9 cellular contexts compared by ENCODE assay signal in genomic region chr14:54220122-54220691, GRCh38.
DNase-seq lines count a peak whose midpoint lies in the region; ATAC-seq and TF ChIP-seq lines count a peak whose summit lies in the region.
"Had no signal": no experiment of that assay in that cellular context is flagged by ENCODE, and none has a peak within 500 bp of the region (broad histone marks: within the 10 kb centered on the region; RNA-seq: fewer than 3 reads in every experiment).

No MANE protein-coding gene starts in this region.

- peak overlapping the region; percentile 28; the same call in 1 of the 2 replicates for H3K9ac ChIP-seq in ES-I3 (ENCODE audit: low read depth, low read length)
- H3K9ac ChIP-seq in iPS-18a (ENCODE audit: low read length) = no peak overlapping the region

- POLR2A ChIA-PET in HEK293T (lab: Yijun Ruan, JAX) = no interaction called here

- H3K36me3 ChIP-seq in ES-I3 (ENCODE audit: insufficient read depth, low read length) (no peaks in the 10 kb centered on the region), ascending aorta (no peaks in the 10 kb centered on the region), iPS-18a (ENCODE audit: control insufficient read depth, low read depth, low read length) (no peaks in the 10 kb centered on the region)

- peak overlapping the region; percentile 32 to 56 for H3K4me3 ChIP-seq in ascending aorta
- peak overlapping the region; percentile 58 for H3K4me3 ChIP-seq in iPS-18a (ENCODE audit: low read length)
- H3K4me3 ChIP-seq in skeletal muscle cell (ENCODE audit: low read depth, low read length) = peak overlapping the region; percentile 33

- CTCF ChIA-PET in HEK293T (lab: Yijun Ruan, JAX) = interaction anchor here (0.6 kb wide), 1 partner anchor 50 kb away, joined by 3 read pairs; no protein-coding TSS in a partner anchor

- H3K9me3 ChIP-seq in ES-I3 (ENCODE audit: control insufficient read depth, insufficient read depth, low read length) (no peaks in the 10 kb centered on the region), ascending aorta (no peaks in the 10 kb centered on the region), iPS-18a (ENCODE audit: control insufficient read depth, low read depth, low read length) (no peaks in the 10 kb centered on the region)

- TF ChIP-seq CTCF in ascending aorta (IDR thresholded peaks at IDR 0.05) (no peak), GM10266 (IDR thresholded peaks at IDR 0.05; ENCODE audit: control insufficient read depth, insufficient read depth, low read depth, missing control alignments) (no peak)

- no peaks in the 10 kb centered on the region for H3K4me1 ChIP-seq in ES-I3 (ENCODE audit: insufficient read depth, low read length)
- H3K4me1 ChIP-seq in ascending aorta = no peaks in the 10 kb centered on the region
- H3K4me1 ChIP-seq in iPS-18a (ENCODE audit: control insufficient read depth, low read depth, low read length) = peaks cover 27% of the 10 kb centered on the region

- no peak for ATAC-seq in HG03097 (IDR thresholded peaks at IDR 0.05; ENCODE audit: low FRiP score, unreplicated experiment)

- H3K27ac ChIP-seq in ascending aorta (no peak overlapping the region), iPS-18a (ENCODE audit: low read length) (no peak overlapping the region)

- intact Hi-C loops in ascending aorta (cut with DNase I) = no loop called here

- DNase-seq in ascending aorta (ENCODE audit: low spot score in 2 of 2) (no peak), skeletal muscle cell (ENCODE audit: low read depth) (no peak), GM10266 (ENCODE audit: extremely low spot score) (no peak), NCI-H187 treated with DMSO at 0.1 percent for 48 hours (lab: John Stamatoyannopoulos, UW) (no peak), HEK293T (ENCODE audit: extremely low spot score) (no peak)
- DNase-seq: NCI-H1694 had no signal

- H3K27me3 ChIP-seq in ascending aorta (no peaks in the 10 kb centered on the region), iPS-18a (ENCODE audit: control insufficient read depth, insufficient read depth, low read length) (peaks cover 75% of the 10 kb centered on the region)

TF ChIP-seq in HEK293T, 16 proteins besides CTCF, POLR2A, EP300 and RAD21:
- TF ChIP-seq LEF1 (IDR thresholded peaks at IDR 0.05; ENCODE audit: borderline replicate concordance) (no peak), SP1 (IDR thresholded peaks at IDR 0.05) (no peak), TARDBP (IDR thresholded peaks at IDR 0.05) (no peak), ELF4 (IDR thresholded peaks at IDR 0.05) (no peak), L3MBTL2 (conservative IDR thresholded peaks at IDR 0.05) (no peak), SUZ12 (IDR thresholded peaks at IDR 0.05) (no peak), PKNOX1 (IDR thresholded peaks at IDR 0.05) (no peak), FOXK2 (IDR thresholded peaks at IDR 0.05) (no peak), FOXA1 (IDR thresholded peaks at IDR 0.05) (no peak), ARNT (IDR thresholded peaks at IDR 0.05) (no peak), ZNF384 (IDR thresholded peaks at IDR 0.05) (no peak), HDGF (IDR thresholded peaks at IDR 0.05; ENCODE audit: borderline replicate concordance) (no peak), BHLHE40 (IDR thresholded peaks at IDR 0.05; ENCODE audit: borderline replicate concordance) (no peak), FOXM1 (IDR thresholded peaks at IDR 0.05; ENCODE audit: borderline replicate concordance) (no peak), CTBP1 (IDR thresholded peaks at IDR 0.05; ENCODE audit: borderline replicate concordance) (no peak), NFRKB (IDR thresholded peaks at IDR 0.05) (no peak)
